ENCODE assay signal across 24 cellular contexts in the genomic region with DNA sequence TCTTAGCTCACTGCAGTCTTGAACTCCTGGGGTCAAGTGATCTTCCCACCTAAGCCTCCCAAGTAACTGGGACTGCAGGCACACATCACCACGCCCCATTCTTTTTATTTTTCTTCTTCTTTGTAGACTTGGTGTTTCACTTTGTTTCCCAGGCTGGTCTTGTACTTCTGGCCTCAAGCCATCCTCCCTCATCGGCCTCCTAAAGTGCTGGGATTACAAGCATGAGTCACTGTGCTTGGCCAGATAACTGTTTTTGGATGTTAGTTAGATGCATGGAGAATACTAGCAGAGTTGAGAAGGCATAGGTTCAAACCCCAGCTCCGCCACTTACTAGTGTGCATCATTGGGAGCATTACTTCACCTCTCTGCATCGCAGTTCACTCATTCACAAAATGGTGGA.
"Had no signal": no experiment of that assay in that cellular context is flagged by ENCODE, and none has a peak within 500 bp of the region (broad histone marks: within the 10 kb centered on the region; RNA-seq: fewer than 3 reads in every experiment).

No MANE protein-coding gene starts in this region.

- ATAC-seq: activated CD8-positive, alpha-beta T cell treated with anti-CD3 and anti-CD28 coated beads for 36 hours; activated T-cell treated with anti-CD3 and anti-CD28 coated beads, Interleukin-2, amount 50 U/mL, for 72 hours; Right ventricle myocardium inferior; T-cell had no signal

- H3K4me3 ChIP-seq: SK-N-MC had no signal

- DNase-seq: activated CD4-positive, alpha-beta T cell treated with anti-CD3 and anti-CD28 coated beads, Interleukin-2, amount 50 U/mL, for 1 hour; activated CD4-positive, CD25-positive, alpha-beta regulatory T cell; activated CD8-positive, alpha-beta memory T cell treated with anti-CD3 and anti-CD28 coated beads, Interleukin-2, amount 50 U/mL, for 4 hours; activated CD8-positive, alpha-beta T cell treated with anti-CD3 and anti-CD28 coated beads for 36 hours; activated gamma-delta T cell treated with Interleukin-2 at 50 U/mL for 16 hours; activated naive CD4-positive, alpha-beta T cell treated with anti-CD3 and anti-CD28 coated beads, Interleukin-2, amount 10 ng/mL, durations not matched to agents 7 days and 5 days; activated naive CD8-positive, alpha-beta T cell treated with anti-CD3 and anti-CD28 coated beads for 36 hours; activated T-cell treated with anti-CD3 and anti-CD28 coated beads, Interleukin-2, amount 50 U/mL, for 72 hours; brain microvascular endothelial cell; caudate nucleus; Karpas-422; NCI-H1092; NCI-H1417; NCI-H1930; NCI-H2107; NCI-H2171 treated with DMSO at 0.1 percent for 48 hours; NCI-H345; NCI-H510A; NCI-H526 treated with DMSO at 0.1 percent for 48 hours; NCI-H82; RPMI8226; T-cell had no signal
